ENCODE assay signal across 21 cellular contexts in the genomic region with DNA sequence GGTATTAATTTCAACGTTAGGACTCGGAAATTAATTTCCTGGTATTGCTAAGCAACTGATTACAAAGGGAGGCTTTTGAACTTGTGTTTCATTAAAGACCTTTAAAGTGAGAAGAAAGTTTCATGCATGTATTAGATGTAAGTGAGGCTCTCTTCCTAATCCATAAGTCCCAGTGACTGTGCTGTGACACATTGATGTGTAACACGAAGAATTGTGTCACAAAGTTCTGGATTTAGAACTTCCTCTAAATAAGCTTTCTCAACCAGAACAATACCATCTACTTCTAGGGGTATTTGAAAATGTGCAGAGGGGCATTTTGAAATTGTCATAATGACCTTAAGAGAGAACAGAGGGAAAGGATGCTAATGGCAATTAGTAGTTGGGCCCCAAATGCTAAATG. TPM values are rescaled to one million over a fixed set of nuclear protein-coding genes. Genes with fewer than 3 reads are reported as not detected.
DNase-seq lines count a peak whose midpoint lies in the region; ATAC-seq, FAIRE-seq and TF ChIP-seq lines count a peak whose summit lies in the region.
"Had no signal": no experiment of that assay in that cellular context is flagged by ENCODE, and none has a peak within 500 bp of the region (broad histone marks: within the 10 kb centered on the region; RNA-seq: fewer than 3 reads in every experiment).

No MANE protein-coding gene starts in this region.

- no peak for TF ChIP-seq CTCF in Panc1 (IDR thresholded peaks at IDR 0.05)

- peaks cover 18 to 70% (median 47%) of the 10 kb centered on the region in 5 donors for H3K36me3 Mint-ChIP-seq in naive thymus-derived CD4-positive, alpha-beta T cell

- no peaks in the 10 kb centered on the region for H3K4me1 ChIP-seq in Panc1 (ENCODE audit: control insufficient read depth, insufficient read depth, low read length)
- H3K4me1 ChIP-seq in naive thymus-derived CD4-positive, alpha-beta T cell (ENCODE audit: control insufficient read depth in 2 of 2, insufficient read depth in 2 of 2, low read length in 2 of 2) = no peaks in the 10 kb centered on the region

- H3K27me3 ChIP-seq in Panc1 (ENCODE audit: control insufficient read depth, insufficient read depth, low read length) = no peaks in the 10 kb centered on the region
- H3K27me3 ChIP-seq in naive thymus-derived CD4-positive, alpha-beta T cell (ENCODE audit: control insufficient read depth in 2 of 2, insufficient read depth in 2 of 2, low read length in 2 of 2) = no peaks in the 10 kb centered on the region

- no peaks in the 10 kb centered on the region for H3K27me3 Mint-ChIP-seq in naive thymus-derived CD4-positive, alpha-beta T cell
- H3K27me3 Mint-ChIP-seq: CD4-positive, CD25-positive, alpha-beta regulatory T cell had no signal

- H3K27ac Mint-ChIP-seq in naive thymus-derived CD4-positive, alpha-beta T cell = no peak overlapping the region

- H3K4me1 Mint-ChIP-seq in naive thymus-derived CD4-positive, alpha-beta T cell = peaks cover 0 to 13% (median 7%) of the 10 kb centered on the region in 7 donors

- intact Hi-C loops in Panc1 (cut with micrococcal nuclease; ENCODE audit: unreplicated experiment) = no loop called here
- intact Hi-C loops in naive thymus-derived CD4-positive, alpha-beta T cell (cut with micrococcal nuclease) = no loop called here

- POLR2A ChIA-PET in Panc1 (lab: Charles Lee) = no interaction called here
- POLR2A ChIA-PET in naive thymus-derived CD4-positive, alpha-beta T cell (lab: Charles Lee) = no interaction called here

- in situ Hi-C loops in Panc1 (cut with HindIII; ENCODE audit: low pct_unique_long_range_greater_than_20kb, low sequenced_read_pairs) = no loop called here

- H3K9me3 ChIP-seq in Panc1 (ENCODE audit: control insufficient read depth, insufficient read depth, low read depth, low read length) = no peaks in the 10 kb centered on the region
- no peaks in the 10 kb centered on the region for H3K9me3 ChIP-seq in naive thymus-derived CD4-positive, alpha-beta T cell (ENCODE audit: control insufficient read depth in 2 of 3, low read length in 3 of 3)

- H3K4me3 Mint-ChIP-seq in naive thymus-derived CD4-positive, alpha-beta T cell = no peak overlapping the region
- H3K4me3 Mint-ChIP-seq: CD4-positive, CD25-positive, alpha-beta regulatory T cell had no signal

- no peaks in the 10 kb centered on the region for H3K9me3 Mint-ChIP-seq in naive thymus-derived CD4-positive, alpha-beta T cell
- H3K9me3 Mint-ChIP-seq: CD4-positive, CD25-positive, alpha-beta regulatory T cell had no signal

- CTCF ChIA-PET in Panc1 (lab: Charles Lee) = no interaction called here
- CTCF ChIA-PET in naive thymus-derived CD4-positive, alpha-beta T cell (lab: Charles Lee) = no interaction called here

- peaks cover 27% of the 10 kb centered on the region for H3K36me3 ChIP-seq in Panc1 (ENCODE audit: control insufficient read depth, insufficient read depth, low read length)
- peaks cover 0 to 37% (median 8%) of the 10 kb centered on the region in 3 experiments for H3K36me3 ChIP-seq in naive thymus-derived CD4-positive, alpha-beta T cell (ENCODE audit: control insufficient read depth in 2 of 3, insufficient read depth in 3 of 3, low read length in 3 of 3)

- TSS peak; percentile 11 for BruUV-seq in Panc1 (replicated peaks; lab: Mats Ljungman, UMichigan)

- no peak overlapping the region for H3K27ac ChIP-seq in Panc1 (ENCODE audit: low read length)
- no peak overlapping the region for H3K27ac ChIP-seq in naive thymus-derived CD4-positive, alpha-beta T cell (ENCODE audit: low read depth, low read length)
- H3K27ac ChIP-seq: KMS-11, SK-N-MC had no signal

- H3K4me3 ChIP-seq in Panc1 (ENCODE audit: low read depth in 2 of 2, low read length in 2 of 2) = no peak overlapping the region
- H3K4me3 ChIP-seq in naive thymus-derived CD4-positive, alpha-beta T cell (ENCODE audit: low read length) = no peak overlapping the region
- H3K4me3 ChIP-seq: GM12878, SK-N-MC had no signal

- peak; percentile 20 for FAIRE-seq in HTR-8/SVneo (lab: Jason Lieb, UNC)
- FAIRE-seq: GM12878, GM19239 had no signal

- ATAC-seq in Panc1 (no peak), GM21576 (IDR thresholded peaks at IDR 0.05; ENCODE audit: unreplicated experiment) (no peak), HG02642 (IDR thresholded peaks at IDR 0.05; ENCODE audit: poor library complexity, unreplicated experiment) (no peak)
- ATAC-seq in naive thymus-derived CD4-positive, alpha-beta T cell = peak; percentile 42
- ATAC-seq: GM12878, Right ventricle myocardium inferior had no signal

- DNase-seq in ELR (ENCODE audit: low read depth) (peak; percentile 14), HTR-8/SVneo (ENCODE audit: insufficient read length, low spot score) (no peak), Panc1 (ENCODE audit: low read depth, low spot score) (no peak), UCSD-AML1 (lab: John Stamatoyannopoulos, UW; ENCODE audit: unreplicated experiment) (no peak)
- DNase-seq in naive thymus-derived CD4-positive, alpha-beta T cell = no peak
- DNase-seq: CD4-positive, CD25-positive, alpha-beta regulatory T cell; COR-L47; DMS 273 treated with DMSO at 0.1 percent for 48 hours; GF-D8; NCI-H1092 treated with DMSO at 0.1 percent for 48 hours; NCI-H2081; NCI-H510A; NCI-H748 treated with DMSO at 0.1 percent for 48 hours; NK-92 treated with Interleukin-12 subunit alpha and Interleukin-12 subunit beta, amount 100 ng/mL, for 24 hours had no signal

RNA-seq across cellular contexts. Expression of gene DCUN1D5, which starts 14.4 kb away (rescaled TPM):
- total RNA-seq in Panc1 (2021; ENCODE audit: unreplicated experiment) = 68.3 TPM
- 61.2 TPM for polyA plus RNA-seq in Panc1 (2012; ENCODE audit: insufficient read length)
- total RNA-seq in naive thymus-derived CD4-positive, alpha-beta T cell = 10 to 100 TPM; 12.2 to 28.5 (median 14.2) TPM
- polyA plus RNA-seq in naive thymus-derived CD4-positive, alpha-beta T cell = 10 to 100 TPM; 15.8 to 19.2 TPM

RNA-seq across cellular contexts. Expression of gene DYNC2H1, which starts 31.7 kb away (rescaled TPM):
- 12.4 TPM for total RNA-seq in Panc1 (2021; ENCODE audit: unreplicated experiment)
- 6.7 TPM for polyA plus RNA-seq in Panc1 (2012; ENCODE audit: insufficient read length)
- total RNA-seq in naive thymus-derived CD4-positive, alpha-beta T cell = 1 to 10 TPM; 1.5 to 4.2 (median 3.0) TPM
- polyA plus RNA-seq in naive thymus-derived CD4-positive, alpha-beta T cell = under 1 TPM; 0.31 to 0.53 TPM
